ENCODE assay signal across 21 cellular contexts in genomic region chr13:20429682-20430081, GRCh38.
"Had no signal": no experiment of that assay in that cellular context is flagged by ENCODE, and none has a peak within 500 bp of the region (broad histone marks: within the 10 kb centered on the region; RNA-seq: fewer than 3 reads in every experiment).

No MANE protein-coding gene starts in this region.

- H3K4me3 ChIP-seq: Peyer's patch had no signal

- H3K27ac ChIP-seq: Peyer's patch had no signal

- ATAC-seq: activated CD8-positive, alpha-beta T cell treated with anti-CD3 and anti-CD28 coated beads, Interleukin-2, amount 10 ng/mL, durations not matched to agents 7 days and 5 days; T-helper 17 cell; WTC11 had no signal

- H3K4me1 ChIP-seq: Peyer's patch had no signal

- DNase-seq: activated CD4-positive, alpha-beta T cell treated with anti-CD3 and anti-CD28 coated beads, Interleukin-2, amount 50 U/mL, for 4 hours; activated CD4-positive, CD25-positive, alpha-beta regulatory T cell treated with anti-CD3 and anti-CD28 coated beads, Interleukin-2, amount 50 U/mL, for 72 hours; activated CD8-positive, alpha-beta memory T cell treated with anti-CD3 and anti-CD28 coated beads, Interleukin-2, amount 50 U/mL, for 48 hours; activated CD8-positive, alpha-beta T cell treated with anti-CD3 and anti-CD28 coated beads, Interleukin-2, amount 10 ng/mL, durations not matched to agents 7 days and 5 days; activated effector memory CD4-positive, alpha-beta T cell treated with Interleukin-2 at 50 U/mL for 16 hours; activated naive CD4-positive, alpha-beta T cell; activated T-cell treated with anti-CD3 and anti-CD28 coated beads, Interleukin-2, amount 50 U/mL, for 24 hours; amygdala; Kasumi-1; KBM-7; NCI-H1105 treated with DMSO at 0.1 percent for 48 hours; NCI-H1436 treated with DMSO at 0.1 percent for 48 hours; NCI-H187; NCI-H2081; NCI-H510A treated with DMSO at 0.1 percent for 48 hours; NCI-H69; SIG-M5; T-helper 17 cell; T-helper 9 cell had no signal

- H3K27me3 ChIP-seq: Peyer's patch had no signal

- H3K9me3 ChIP-seq: Peyer's patch had no signal
